Comparison of ENCODE assay signal across 19 cellular contexts in the genomic region with DNA sequence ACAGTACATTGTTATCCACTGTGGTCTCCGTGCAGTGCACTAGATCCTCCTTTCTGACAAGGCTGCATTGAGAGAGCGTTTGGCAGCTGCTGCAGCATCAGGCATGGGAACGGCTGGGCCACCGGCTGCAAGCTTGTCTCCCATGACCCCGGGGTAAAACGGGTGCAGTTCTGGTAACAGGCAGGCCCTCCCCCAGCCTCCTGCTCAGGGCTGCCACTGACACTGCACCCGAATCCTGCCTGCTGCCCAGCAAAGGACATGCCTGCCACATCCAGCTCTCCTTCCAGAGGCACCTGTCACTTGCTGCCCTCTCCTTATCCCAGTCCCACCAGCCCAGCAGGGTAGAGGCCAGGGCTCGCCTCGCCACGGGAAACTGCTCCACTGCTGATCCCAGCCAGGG.
"Had no signal": no experiment of that assay in that cellular context is flagged by ENCODE, and none has a peak within 500 bp of the region (broad histone marks: within the 10 kb centered on the region; RNA-seq: fewer than 3 reads in every experiment).

No MANE protein-coding gene starts in this region.

- H3K4me3 Mint-ChIP-seq: central memory CD8-positive, alpha-beta T cell; immature natural killer cell; natural killer cell; neural crest cell had no signal

- DNase-seq: effector memory CD4-positive, alpha-beta T cell; gastrocnemius medialis; immature natural killer cell; kidney; left cardiac atrium; left ventricle myocardium inferior; lower lobe of right lung; mesenchymal stem cell; natural killer cell; psoas muscle; sigmoid colon; small intestine; stimulated activated CD4-positive, alpha-beta T cell treated with anti-CD3 and anti-CD28 coated beads, Interleukin-12 subunit alpha, Interleukin-12 subunit beta, amount 100 ng/mL, for 4 hours; stimulated activated naive CD4-positive, alpha-beta T cell; stomach; transverse colon had no signal

- H3K36me3 Mint-ChIP-seq: immature natural killer cell, natural killer cell had no signal

- H3K27ac Mint-ChIP-seq: immature natural killer cell, natural killer cell had no signal

- ATAC-seq: esophagus mucosa, gastrocnemius medialis, left cardiac atrium, lower lobe of right lung, natural killer cell, psoas muscle had no signal

- H3K9me3 Mint-ChIP-seq: central memory CD8-positive, alpha-beta T cell; immature natural killer cell; natural killer cell; neural crest cell had no signal
